1 cellular context compared by ENCODE assay signal in genomic region chr10:60031664-60032063, GRCh38.
TF ChIP-seq lines count a peak whose summit lies in the region.

No MANE protein-coding gene starts in this region.

TF ChIP-seq in K562, 482 proteins besides CTCF, POLR2A, EP300 and RAD21 (continued from another document):
- TF ChIP-seq ARID4B (CRISPR knock-in tag; IDR thresholded peaks at IDR 0.05): no peak
- TF ChIP-seq MECOM (CRISPR knock-in tag; IDR thresholded peaks at IDR 0.05): no peak
- no peak for TF ChIP-seq WHSC1 (IDR thresholded peaks at IDR 0.05; ENCODE audit: low read length)
- TF ChIP-seq NELFE (IDR thresholded peaks at IDR 0.05; ENCODE audit: insufficient read depth, insufficient read length): no peak
- 0 out of 2 replicates have a peak, but pooled peaks have one; percentile 30 for TF ChIP-seq ESRRA (IDR thresholded peaks at IDR 0.05; ENCODE audit: borderline replicate concordance, low read depth)
- no peak for TF ChIP-seq RNF219 (CRISPR knock-in tag; IDR thresholded peaks at IDR 0.05)
- no peak for TF ChIP-seq E4F1 (CRISPR knock-in tag; IDR thresholded peaks at IDR 0.05; ENCODE audit: borderline replicate concordance)
- TF ChIP-seq CCNT2 (IDR thresholded peaks at IDR 0.05; ENCODE audit: borderline replicate concordance, extremely low read depth, insufficient read length, low read depth, low read length): no peak
